1 cellular context compared by ENCODE assay signal in the genomic region with DNA sequence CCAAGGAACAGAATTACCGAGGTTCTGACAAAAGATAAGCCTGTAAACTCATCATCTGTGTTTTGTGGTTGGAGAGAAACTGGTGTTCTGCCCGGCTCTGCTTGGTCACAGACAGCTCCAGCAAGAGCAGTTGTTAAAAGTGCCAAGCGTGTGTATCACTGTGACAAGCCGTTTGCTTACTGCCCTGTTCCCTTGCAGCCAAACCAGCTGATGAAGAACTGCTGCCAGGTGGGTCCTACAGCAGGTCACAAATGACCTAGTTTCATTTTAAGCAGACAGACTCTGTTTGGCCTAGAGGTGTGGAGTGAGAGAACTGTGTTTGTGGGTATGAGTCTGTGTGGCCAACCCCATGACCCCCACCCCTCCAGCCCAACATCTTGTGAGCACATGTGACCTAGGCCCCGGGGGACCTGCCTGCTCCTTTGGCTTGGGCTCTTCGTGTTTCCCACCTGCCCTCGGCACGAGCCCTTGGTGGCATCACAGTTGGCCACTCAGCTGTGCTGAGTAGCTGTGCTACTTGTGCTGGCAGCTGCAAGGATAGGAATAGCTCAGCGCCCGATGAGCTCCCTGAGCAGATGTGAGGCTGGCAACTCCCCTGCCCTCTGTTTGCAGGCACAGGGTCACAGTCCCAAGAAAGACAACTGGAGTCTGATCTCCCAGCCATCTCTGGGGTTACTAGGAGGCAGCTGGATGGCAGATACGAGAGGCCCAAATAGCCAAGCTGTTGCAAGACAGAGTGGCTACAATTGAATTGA.
TF ChIP-seq lines count a peak whose summit lies in the region.

No MANE protein-coding gene starts in this region.

TF ChIP-seq in GM12878, 131 proteins besides CTCF, POLR2A, EP300 and RAD21 (continued from another document and continues in another):
- TF ChIP-seq NFXL1 (IDR thresholded peaks at IDR 0.05; ENCODE audit: borderline replicate concordance) (no peak), SP1 (IDR thresholded peaks at IDR 0.05; ENCODE audit: low read depth, low read length) (no peak), ZNF24 (IDR thresholded peaks at IDR 0.05) (peak; percentile 54; the same call in 1 of the 2 replicates), ZNF622 (IDR thresholded peaks at IDR 0.05) (no peak), ZNF207 (IDR thresholded peaks at IDR 0.05; ENCODE audit: borderline replicate concordance) (no peak), JUNB (IDR thresholded peaks at IDR 0.05) (no peak), TBL1XR1 (IDR thresholded peaks at IDR 0.05; ENCODE audit: low read depth, low read length) (no peak), FOXK2 (IDR thresholded peaks at IDR 0.05) (no peak), DPF2 (IDR thresholded peaks at IDR 0.05) (peak; percentile 55), SRF (IDR thresholded peaks at IDR 0.05; ENCODE audit: low read depth in 2 of 2, low read length in 2 of 2) (no peak), SMAD5 (IDR thresholded peaks at IDR 0.05; ENCODE audit: low read depth) (no peak), TCF12 (IDR thresholded peaks at IDR 0.05; ENCODE audit: low read depth, low read length) (peak; percentile 82), MYC (IDR thresholded peaks at IDR 0.05; ENCODE audit: insufficient read depth, insufficient read length, insufficient replicate concordance, low read length, severe bottlenecking) (no peak), CREM (IDR thresholded peaks at IDR 0.05; ENCODE audit: low read depth) (no peak), KAT2A (conservative IDR thresholded peaks at IDR 0.05; ENCODE audit: control insufficient read depth, low read depth, low read length) (no peak), RAD51 (IDR thresholded peaks at IDR 0.05) (peak; percentile 85), POLR2AphosphoS5 (IDR thresholded peaks at IDR 0.05; ENCODE audit: low read length) (no peak), NR2C1 (IDR thresholded peaks at IDR 0.05) (no peak), RBBP5 (conservative IDR thresholded peaks at IDR 0.05) (no peak), MTA3 (IDR thresholded peaks at IDR 0.05; ENCODE audit: borderline replicate concordance, low read length) (no peak), TARDBP (IDR thresholded peaks at IDR 0.05; ENCODE audit: borderline replicate concordance) (no peak), MYB (IDR thresholded peaks at IDR 0.05; ENCODE audit: borderline replicate concordance, low read depth, low read length) (no peak)
- TF ChIP-seq, protein P1, sequence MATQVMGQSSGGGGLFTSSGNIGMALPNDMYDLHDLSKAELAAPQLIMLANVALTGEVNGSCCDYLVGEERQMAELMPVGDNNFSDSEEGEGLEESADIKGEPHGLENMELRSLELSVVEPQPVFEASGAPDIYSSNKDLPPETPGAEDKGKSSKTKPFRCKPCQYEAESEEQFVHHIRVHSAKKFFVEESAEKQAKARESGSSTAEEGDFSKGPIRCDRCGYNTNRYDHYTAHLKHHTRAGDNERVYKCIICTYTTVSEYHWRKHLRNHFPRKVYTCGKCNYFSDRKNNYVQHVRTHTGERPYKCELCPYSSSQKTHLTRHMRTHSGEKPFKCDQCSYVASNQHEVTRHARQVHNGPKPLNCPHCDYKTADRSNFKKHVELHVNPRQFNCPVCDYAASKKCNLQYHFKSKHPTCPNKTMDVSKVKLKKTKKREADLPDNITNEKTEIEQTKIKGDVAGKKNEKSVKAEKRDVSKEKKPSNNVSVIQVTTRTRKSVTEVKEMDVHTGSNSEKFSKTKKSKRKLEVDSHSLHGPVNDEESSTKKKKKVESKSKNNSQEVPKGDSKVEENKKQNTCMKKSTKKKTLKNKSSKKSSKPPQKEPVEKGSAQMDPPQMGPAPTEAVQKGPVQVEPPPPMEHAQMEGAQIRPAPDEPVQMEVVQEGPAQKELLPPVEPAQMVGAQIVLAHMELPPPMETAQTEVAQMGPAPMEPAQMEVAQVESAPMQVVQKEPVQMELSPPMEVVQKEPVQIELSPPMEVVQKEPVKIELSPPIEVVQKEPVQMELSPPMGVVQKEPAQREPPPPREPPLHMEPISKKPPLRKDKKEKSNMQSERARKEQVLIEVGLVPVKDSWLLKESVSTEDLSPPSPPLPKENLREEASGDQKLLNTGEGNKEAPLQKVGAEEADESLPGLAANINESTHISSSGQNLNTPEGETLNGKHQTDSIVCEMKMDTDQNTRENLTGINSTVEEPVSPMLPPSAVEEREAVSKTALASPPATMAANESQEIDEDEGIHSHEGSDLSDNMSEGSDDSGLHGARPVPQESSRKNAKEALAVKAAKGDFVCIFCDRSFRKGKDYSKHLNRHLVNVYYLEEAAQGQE (IDR thresholded peaks at IDR 0.05; ENCODE audit: low read depth, low read length): no peak
- TF ChIP-seq, protein P2, sequence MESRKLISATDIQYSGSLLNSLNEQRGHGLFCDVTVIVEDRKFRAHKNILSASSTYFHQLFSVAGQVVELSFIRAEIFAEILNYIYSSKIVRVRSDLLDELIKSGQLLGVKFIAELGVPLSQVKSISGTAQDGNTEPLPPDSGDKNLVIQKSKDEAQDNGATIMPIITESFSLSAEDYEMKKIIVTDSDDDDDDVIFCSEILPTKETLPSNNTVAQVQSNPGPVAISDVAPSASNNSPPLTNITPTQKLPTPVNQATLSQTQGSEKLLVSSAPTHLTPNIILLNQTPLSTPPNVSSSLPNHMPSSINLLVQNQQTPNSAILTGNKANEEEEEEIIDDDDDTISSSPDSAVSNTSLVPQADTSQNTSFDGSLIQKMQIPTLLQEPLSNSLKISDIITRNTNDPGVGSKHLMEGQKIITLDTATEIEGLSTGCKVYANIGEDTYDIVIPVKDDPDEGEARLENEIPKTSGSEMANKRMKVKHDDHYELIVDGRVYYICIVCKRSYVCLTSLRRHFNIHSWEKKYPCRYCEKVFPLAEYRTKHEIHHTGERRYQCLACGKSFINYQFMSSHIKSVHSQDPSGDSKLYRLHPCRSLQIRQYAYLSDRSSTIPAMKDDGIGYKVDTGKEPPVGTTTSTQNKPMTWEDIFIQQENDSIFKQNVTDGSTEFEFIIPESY (IDR thresholded peaks at IDR 0.05): no peak
- TF ChIP-seq, protein P3, sequence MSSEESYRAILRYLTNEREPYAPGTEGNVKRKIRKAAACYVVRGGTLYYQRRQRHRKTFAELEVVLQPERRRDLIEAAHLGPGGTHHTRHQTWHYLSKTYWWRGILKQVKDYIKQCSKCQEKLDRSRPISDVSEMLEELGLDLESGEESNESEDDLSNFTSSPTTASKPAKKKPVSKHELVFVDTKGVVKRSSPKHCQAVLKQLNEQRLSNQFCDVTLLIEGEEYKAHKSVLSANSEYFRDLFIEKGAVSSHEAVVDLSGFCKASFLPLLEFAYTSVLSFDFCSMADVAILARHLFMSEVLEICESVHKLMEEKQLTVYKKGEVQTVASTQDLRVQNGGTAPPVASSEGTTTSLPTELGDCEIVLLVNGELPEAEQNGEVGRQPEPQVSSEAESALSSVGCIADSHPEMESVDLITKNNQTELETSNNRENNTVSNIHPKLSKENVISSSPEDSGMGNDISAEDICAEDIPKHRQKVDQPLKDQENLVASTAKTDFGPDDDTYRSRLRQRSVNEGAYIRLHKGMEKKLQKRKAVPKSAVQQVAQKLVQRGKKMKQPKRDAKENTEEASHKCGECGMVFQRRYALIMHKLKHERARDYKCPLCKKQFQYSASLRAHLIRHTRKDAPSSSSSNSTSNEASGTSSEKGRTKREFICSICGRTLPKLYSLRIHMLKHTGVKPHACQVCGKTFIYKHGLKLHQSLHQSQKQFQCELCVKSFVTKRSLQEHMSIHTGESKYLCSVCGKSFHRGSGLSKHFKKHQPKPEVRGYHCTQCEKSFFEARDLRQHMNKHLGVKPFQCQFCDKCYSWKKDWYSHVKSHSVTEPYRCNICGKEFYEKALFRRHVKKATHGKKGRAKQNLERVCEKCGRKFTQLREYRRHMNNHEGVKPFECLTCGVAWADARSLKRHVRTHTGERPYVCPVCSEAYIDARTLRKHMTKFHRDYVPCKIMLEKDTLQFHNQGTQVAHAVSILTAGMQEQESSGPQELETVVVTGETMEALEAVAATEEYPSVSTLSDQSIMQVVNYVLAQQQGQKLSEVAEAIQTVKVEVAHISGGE (CRISPR knock-in tag; IDR thresholded peaks at IDR 0.05): no peak
- TF ChIP-seq, protein P4, sequence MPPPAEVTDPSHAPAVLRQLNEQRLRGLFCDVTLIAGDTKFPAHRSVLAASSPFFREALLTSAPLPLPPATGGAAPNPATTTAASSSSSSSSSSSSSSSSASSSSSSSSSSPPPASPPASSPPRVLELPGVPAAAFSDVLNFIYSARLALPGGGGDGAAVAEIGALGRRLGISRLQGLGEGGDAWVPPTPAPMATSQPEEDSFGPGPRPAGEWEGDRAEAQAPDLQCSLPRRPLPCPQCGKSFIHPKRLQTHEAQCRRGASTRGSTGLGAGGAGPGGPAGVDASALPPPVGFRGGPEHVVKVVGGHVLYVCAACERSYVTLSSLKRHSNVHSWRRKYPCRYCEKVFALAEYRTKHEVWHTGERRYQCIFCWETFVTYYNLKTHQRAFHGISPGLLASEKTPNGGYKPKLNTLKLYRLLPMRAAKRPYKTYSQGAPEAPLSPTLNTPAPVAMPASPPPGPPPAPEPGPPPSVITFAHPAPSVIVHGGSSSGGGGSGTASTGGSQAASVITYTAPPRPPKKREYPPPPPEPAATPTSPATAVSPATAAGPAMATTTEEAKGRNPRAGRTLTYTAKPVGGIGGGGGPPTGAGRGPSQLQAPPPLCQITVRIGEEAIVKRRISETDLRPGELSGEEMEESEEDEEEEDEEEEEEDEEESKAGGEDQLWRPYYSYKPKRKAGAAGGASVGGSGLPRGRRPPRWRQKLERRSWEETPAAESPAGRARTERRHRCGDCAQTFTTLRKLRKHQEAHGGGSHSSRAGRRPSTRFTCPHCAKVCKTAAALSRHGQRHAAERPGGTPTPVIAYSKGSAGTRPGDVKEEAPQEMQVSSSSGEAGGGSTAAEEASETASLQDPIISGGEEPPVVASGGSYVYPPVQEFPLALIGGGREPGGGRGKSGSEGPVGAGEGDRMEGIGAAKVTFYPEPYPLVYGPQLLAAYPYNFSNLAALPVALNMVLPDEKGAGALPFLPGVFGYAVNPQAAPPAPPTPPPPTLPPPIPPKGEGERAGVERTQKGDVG (CRISPR knock-in tag; IDR thresholded peaks at IDR 0.05): no peak
- TF ChIP-seq, protein P5, sequence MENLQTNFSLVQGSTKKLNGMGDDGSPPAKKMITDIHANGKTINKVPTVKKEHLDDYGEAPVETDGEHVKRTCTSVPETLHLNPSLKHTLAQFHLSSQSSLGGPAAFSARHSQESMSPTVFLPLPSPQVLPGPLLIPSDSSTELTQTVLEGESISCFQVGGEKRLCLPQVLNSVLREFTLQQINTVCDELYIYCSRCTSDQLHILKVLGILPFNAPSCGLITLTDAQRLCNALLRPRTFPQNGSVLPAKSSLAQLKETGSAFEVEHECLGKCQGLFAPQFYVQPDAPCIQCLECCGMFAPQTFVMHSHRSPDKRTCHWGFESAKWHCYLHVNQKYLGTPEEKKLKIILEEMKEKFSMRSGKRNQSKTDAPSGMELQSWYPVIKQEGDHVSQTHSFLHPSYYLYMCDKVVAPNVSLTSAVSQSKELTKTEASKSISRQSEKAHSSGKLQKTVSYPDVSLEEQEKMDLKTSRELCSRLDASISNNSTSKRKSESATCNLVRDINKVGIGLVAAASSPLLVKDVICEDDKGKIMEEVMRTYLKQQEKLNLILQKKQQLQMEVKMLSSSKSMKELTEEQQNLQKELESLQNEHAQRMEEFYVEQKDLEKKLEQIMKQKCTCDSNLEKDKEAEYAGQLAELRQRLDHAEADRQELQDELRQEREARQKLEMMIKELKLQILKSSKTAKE (IDR thresholded peaks at IDR 0.05; ENCODE audit: low read depth, poor library complexity, severe bottlenecking): peak; percentile 45
- TF ChIP-seq, protein P6, sequence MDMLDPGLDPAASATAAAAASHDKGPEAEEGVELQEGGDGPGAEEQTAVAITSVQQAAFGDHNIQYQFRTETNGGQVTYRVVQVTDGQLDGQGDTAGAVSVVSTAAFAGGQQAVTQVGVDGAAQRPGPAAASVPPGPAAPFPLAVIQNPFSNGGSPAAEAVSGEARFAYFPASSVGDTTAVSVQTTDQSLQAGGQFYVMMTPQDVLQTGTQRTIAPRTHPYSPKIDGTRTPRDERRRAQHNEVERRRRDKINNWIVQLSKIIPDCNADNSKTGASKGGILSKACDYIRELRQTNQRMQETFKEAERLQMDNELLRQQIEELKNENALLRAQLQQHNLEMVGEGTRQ (IDR thresholded peaks at IDR 0.05; ENCODE audit: borderline replicate concordance, low read depth, low read length): peak; percentile 50
- TF ChIP-seq, protein P7, sequence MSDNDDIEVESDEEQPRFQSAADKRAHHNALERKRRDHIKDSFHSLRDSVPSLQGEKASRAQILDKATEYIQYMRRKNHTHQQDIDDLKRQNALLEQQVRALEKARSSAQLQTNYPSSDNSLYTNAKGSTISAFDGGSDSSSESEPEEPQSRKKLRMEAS (IDR thresholded peaks at IDR 0.05; ENCODE audit: low read depth, low read length): peak; percentile 32
- TF ChIP-seq, protein P8, sequence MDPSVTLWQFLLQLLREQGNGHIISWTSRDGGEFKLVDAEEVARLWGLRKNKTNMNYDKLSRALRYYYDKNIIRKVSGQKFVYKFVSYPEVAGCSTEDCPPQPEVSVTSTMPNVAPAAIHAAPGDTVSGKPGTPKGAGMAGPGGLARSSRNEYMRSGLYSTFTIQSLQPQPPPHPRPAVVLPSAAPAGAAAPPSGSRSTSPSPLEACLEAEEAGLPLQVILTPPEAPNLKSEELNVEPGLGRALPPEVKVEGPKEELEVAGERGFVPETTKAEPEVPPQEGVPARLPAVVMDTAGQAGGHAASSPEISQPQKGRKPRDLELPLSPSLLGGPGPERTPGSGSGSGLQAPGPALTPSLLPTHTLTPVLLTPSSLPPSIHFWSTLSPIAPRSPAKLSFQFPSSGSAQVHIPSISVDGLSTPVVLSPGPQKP (IDR thresholded peaks at IDR 0.05; ENCODE audit: low read depth, low read length): no peak
- TF ChIP-seq, protein P9, sequence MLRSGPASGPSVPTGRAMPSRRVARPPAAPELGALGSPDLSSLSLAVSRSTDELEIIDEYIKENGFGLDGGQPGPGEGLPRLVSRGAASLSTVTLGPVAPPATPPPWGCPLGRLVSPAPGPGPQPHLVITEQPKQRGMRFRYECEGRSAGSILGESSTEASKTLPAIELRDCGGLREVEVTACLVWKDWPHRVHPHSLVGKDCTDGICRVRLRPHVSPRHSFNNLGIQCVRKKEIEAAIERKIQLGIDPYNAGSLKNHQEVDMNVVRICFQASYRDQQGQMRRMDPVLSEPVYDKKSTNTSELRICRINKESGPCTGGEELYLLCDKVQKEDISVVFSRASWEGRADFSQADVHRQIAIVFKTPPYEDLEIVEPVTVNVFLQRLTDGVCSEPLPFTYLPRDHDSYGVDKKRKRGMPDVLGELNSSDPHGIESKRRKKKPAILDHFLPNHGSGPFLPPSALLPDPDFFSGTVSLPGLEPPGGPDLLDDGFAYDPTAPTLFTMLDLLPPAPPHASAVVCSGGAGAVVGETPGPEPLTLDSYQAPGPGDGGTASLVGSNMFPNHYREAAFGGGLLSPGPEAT (IDR thresholded peaks at IDR 0.05; ENCODE audit: low read depth): peak; percentile 56; the same call in 1 of the 2 replicates
- TF ChIP-seq, protein P10, sequence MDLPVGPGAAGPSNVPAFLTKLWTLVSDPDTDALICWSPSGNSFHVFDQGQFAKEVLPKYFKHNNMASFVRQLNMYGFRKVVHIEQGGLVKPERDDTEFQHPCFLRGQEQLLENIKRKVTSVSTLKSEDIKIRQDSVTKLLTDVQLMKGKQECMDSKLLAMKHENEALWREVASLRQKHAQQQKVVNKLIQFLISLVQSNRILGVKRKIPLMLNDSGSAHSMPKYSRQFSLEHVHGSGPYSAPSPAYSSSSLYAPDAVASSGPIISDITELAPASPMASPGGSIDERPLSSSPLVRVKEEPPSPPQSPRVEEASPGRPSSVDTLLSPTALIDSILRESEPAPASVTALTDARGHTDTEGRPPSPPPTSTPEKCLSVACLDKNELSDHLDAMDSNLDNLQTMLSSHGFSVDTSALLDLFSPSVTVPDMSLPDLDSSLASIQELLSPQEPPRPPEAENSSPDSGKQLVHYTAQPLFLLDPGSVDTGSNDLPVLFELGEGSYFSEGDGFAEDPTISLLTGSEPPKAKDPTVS (IDR thresholded peaks at IDR 0.05; ENCODE audit: low read depth, low read length): no peak
